In genomic region chr10:44886966-44887365, GRCh38 we compare ENCODE assay signal across 7 cellular contexts. TPM values are rescaled to one million over a fixed set of nuclear protein-coding genes. Genes with fewer than 3 reads are reported as not detected.
"Had no signal": no experiment of that assay in that cellular context is flagged by ENCODE, and none has a peak within 500 bp of the region (broad histone marks: within the 10 kb centered on the region; RNA-seq: fewer than 3 reads in every experiment).

No MANE protein-coding gene starts in this region.

- DNase-seq: H9, HFFc6, IMR-90 had no signal

- H2AFZ ChIP-seq: GM23338 had no signal

- H3K4me2 ChIP-seq: GM23338 had no signal

- H3K4me3 Mint-ChIP-seq: GM23338, H9, HFFc6 had no signal

- H3K4me3 ChIP-seq: GM23338, K562 had no signal

- H3K9me3 Mint-ChIP-seq: GM23338, H9, HFFc6 had no signal

- H3K27ac Mint-ChIP-seq: GM23338, H9, HFFc6 had no signal

RNA-seq across cellular contexts. Expression of gene TMEM72, which starts 24.2 kb away (rescaled TPM):
- total RNA-seq: GM23338, H1, H9, HFFc6, HT-29, IMR-90, K562 had no signal
- polyA plus RNA-seq: GM23338, H1, IMR-90, K562 had no signal
